In genomic region chr3:126345231-126345630, GRCh38 we compare ENCODE assay signal across 21 cellular contexts. TPM values are rescaled to one million over a fixed set of nuclear protein-coding genes. Genes with fewer than 3 reads are reported as not detected.
"Had no signal": no experiment of that assay in that cellular context is flagged by ENCODE, and none has a peak within 500 bp of the region (broad histone marks: within the 10 kb centered on the region; RNA-seq: fewer than 3 reads in every experiment).

No MANE protein-coding gene starts in this region.

- H3K36me3 ChIP-seq: colonic mucosa, thyroid gland had no signal

- H3K27ac ChIP-seq: body of pancreas, colonic mucosa, SK-N-MC, thyroid gland had no signal

- H3K27me3 Mint-ChIP-seq: activated CD4-positive, alpha-beta T cell treated with anti-CD3 and anti-CD28 coated beads, Interleukin-2, amount 10 ng/mL, durations not matched to agents 7 days and 5 days had no signal

- H3K27me3 ChIP-seq: body of pancreas, colonic mucosa, thyroid gland had no signal

- DNase-seq: activated CD4-positive, alpha-beta T cell treated with anti-CD3 and anti-CD28 coated beads, Interleukin-2, amount 10 ng/mL, durations not matched to agents 7 days and 5 days; activated CD8-positive, alpha-beta T cell treated with anti-CD3 and anti-CD28 coated beads, Interleukin-2, amount 10 ng/mL, durations not matched to agents 7 days and 5 days; activated naive CD4-positive, alpha-beta T cell; body of pancreas; central memory CD4-positive, alpha-beta T cell; erythroblast; foreskin melanocyte; mesendoderm; nucleus accumbens; stimulated activated CD4-positive, alpha-beta T cell treated with anti-CD3 and anti-CD28 coated beads, Interleukin-1b, Interleukin-23, amount 100 ng/mL, for 48 hours; stimulated activated CD8-positive, alpha-beta memory T cell treated with anti-CD3 and anti-CD28 coated beads, Interleukin-4, amount 100 ng/mL, for 48 hours; stimulated activated naive CD4-positive, alpha-beta T cell; thyroid gland had no signal

- H3K4me3 ChIP-seq: body of pancreas, colonic mucosa, SK-N-MC, thyroid gland had no signal

- H3K9me3 Mint-ChIP-seq: activated CD4-positive, alpha-beta T cell treated with anti-CD3 and anti-CD28 coated beads, Interleukin-2, amount 10 ng/mL, durations not matched to agents 7 days and 5 days; naive thymus-derived CD4-positive, alpha-beta T cell; T-helper 2 cell treated with Interferon-gamma antibody and Interleukin-4, amounts not matched to agents 5 μg/mL and 100 μg/mL, for 36 hours; WTC11 had no signal

- ATAC-seq: activated CD8-positive, alpha-beta T cell treated with anti-CD3 and anti-CD28 coated beads, Interleukin-2, amount 10 ng/mL, durations not matched to agents 7 days and 5 days; body of pancreas; naive thymus-derived CD4-positive, alpha-beta T cell; WTC11 had no signal

- H3K27ac Mint-ChIP-seq: activated CD4-positive, alpha-beta T cell treated with anti-CD3 and anti-CD28 coated beads, Interleukin-2, amount 10 ng/mL, durations not matched to agents 7 days and 5 days; activated CD8-positive, alpha-beta T cell treated with anti-CD3 and anti-CD28 coated beads, Interleukin-2, amount 10 ng/mL, durations not matched to agents 7 days and 5 days; T-helper 2 cell treated with Interferon-gamma antibody and Interleukin-4, amounts not matched to agents 5 μg/mL and 100 μg/mL, for 36 hours; WTC11 had no signal

- H3K36me3 Mint-ChIP-seq: naive thymus-derived CD4-positive, alpha-beta T cell; WTC11 had no signal

- H3K4me1 Mint-ChIP-seq: activated CD4-positive, alpha-beta T cell treated with anti-CD3 and anti-CD28 coated beads, Interleukin-2, amount 10 ng/mL, durations not matched to agents 7 days and 5 days had no signal

- H3K4me1 ChIP-seq: colonic mucosa, thyroid gland had no signal

- H3K9me3 ChIP-seq: body of pancreas, colonic mucosa, thyroid gland had no signal

- H3K4me3 Mint-ChIP-seq: activated CD4-positive, alpha-beta T cell treated with anti-CD3 and anti-CD28 coated beads, Interleukin-2, amount 10 ng/mL, durations not matched to agents 7 days and 5 days; activated CD8-positive, alpha-beta T cell treated with anti-CD3 and anti-CD28 coated beads, Interleukin-2, amount 10 ng/mL, durations not matched to agents 7 days and 5 days; naive thymus-derived CD4-positive, alpha-beta T cell; T-helper 2 cell treated with Interferon-gamma antibody and Interleukin-4, amounts not matched to agents 5 μg/mL and 100 μg/mL, for 36 hours; WTC11 had no signal

RNA-seq across cellular contexts. Expression of gene KLF15, which starts 12.0 kb away (rescaled TPM):
- total RNA-seq: activated CD4-positive, alpha-beta T cell treated with anti-CD3 and anti-CD28 coated beads, Interleukin-2, amount 10 ng/mL, durations not matched to agents 7 days and 5 days; activated CD8-positive, alpha-beta T cell treated with anti-CD3 and anti-CD28 coated beads, Interleukin-2, amount 10 ng/mL, durations not matched to agents 7 days and 5 days had no signal

RNA-seq across cellular contexts. Expression of gene CFAP100, which starts 49.5 kb away (rescaled TPM):
- total RNA-seq: activated CD4-positive, alpha-beta T cell treated with anti-CD3 and anti-CD28 coated beads, Interleukin-2, amount 10 ng/mL, durations not matched to agents 7 days and 5 days; activated CD8-positive, alpha-beta T cell treated with anti-CD3 and anti-CD28 coated beads, Interleukin-2, amount 10 ng/mL, durations not matched to agents 7 days and 5 days; body of pancreas; colonic mucosa; lower leg skin; naive thymus-derived CD4-positive, alpha-beta T cell; renal cortical epithelial cell; thyroid gland; urinary bladder; WTC11 had no signal
